ENCODE assay signal across 8 cellular contexts in the genomic region with DNA sequence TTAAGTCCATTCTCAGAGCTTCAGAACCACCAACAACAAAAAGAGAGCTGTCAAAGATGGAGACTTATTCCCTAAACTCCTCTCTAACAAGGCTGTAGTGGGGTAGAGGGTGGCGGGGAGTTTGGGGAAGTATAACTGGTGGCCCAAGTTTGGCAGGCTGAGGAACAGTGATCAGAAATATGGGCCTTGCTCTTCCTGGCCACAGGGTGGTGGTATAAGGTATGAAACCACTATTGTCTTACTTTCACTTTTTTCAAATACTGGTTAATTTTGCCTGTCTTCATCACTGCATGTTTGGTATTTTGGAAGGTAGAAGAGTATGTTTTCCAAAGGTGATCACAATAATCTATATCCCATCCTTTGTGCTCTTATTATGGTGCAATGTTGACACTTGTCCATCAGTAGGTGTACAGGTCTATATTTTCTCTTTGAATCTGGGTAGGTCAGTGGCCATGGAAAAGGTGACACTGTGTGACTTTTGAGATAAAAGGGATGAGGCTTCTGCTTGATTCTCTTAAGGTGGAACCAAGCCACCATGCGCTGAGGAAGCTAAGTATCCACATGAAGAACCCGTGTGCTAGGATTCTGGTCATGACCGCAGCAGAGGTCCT. TPM values are rescaled to one million over a fixed set of nuclear protein-coding genes. Genes with fewer than 3 reads are reported as not detected.
DNase-seq lines count a peak whose midpoint lies in the region; ATAC-seq and TF ChIP-seq lines count a peak whose summit lies in the region.

No MANE protein-coding gene starts in this region.

- H3K27me3 ChIP-seq in CD4-positive, alpha-beta memory T cell (ENCODE audit: insufficient read depth, low read length): no peaks in the 10 kb centered on the region
- H3K27me3 ChIP-seq in PC-3 (ENCODE audit: low read length) (no peaks in the 10 kb centered on the region), thyroid gland (no peaks in the 10 kb centered on the region)

- peak in 4 of 5 donors; percentile 8 to 26 (median 14) for DNase-seq in CD4-positive, alpha-beta memory T cell
- DNase-seq in PC-3: peak; percentile 19
- DNase-seq in fibroblast of the aortic adventitia (ENCODE audit: low read depth): peak; percentile 35
- DNase-seq in NCI-H1694 treated with DMSO at 0.1 percent for 48 hours (lab: John Stamatoyannopoulos, UW): no peak
- DNase-seq in C1 segment of cervical spinal cord (lab: John Stamatoyannopoulos, UW): no peak
- no peak for DNase-seq in thyroid gland

- no peak overlapping the region for H2AFZ ChIP-seq in PC-3 (ENCODE audit: low read length)

- POLR2A ChIA-PET in CD4-positive, alpha-beta memory T cell (lab: Charles Lee; ENCODE audit: partially characterized antibody): no interaction called here
- POLR2A ChIA-PET in PC-3 (lab: Charles Lee; ENCODE audit: unreplicated experiment): no interaction called here

- H3K9me3 Mint-ChIP-seq in CD4-positive, alpha-beta memory T cell: peaks cover 0 to 2% (median 0%) of the 10 kb centered on the region in 8 donors

- peaks cover 4 to 7% of the 10 kb centered on the region in 2 donors for H3K27me3 Mint-ChIP-seq in CD4-positive, alpha-beta memory T cell

- H3K4me2 ChIP-seq in PC-3 (ENCODE audit: low read length): no peak overlapping the region

- H4K20me1 ChIP-seq in PC-3 (ENCODE audit: low read length): no peaks in the 10 kb centered on the region

- H3K4me3 Mint-ChIP-seq in CD4-positive, alpha-beta memory T cell: no peak overlapping the region

- no peaks in the 10 kb centered on the region for H3F3A ChIP-seq in PC-3 (ENCODE audit: low read length, unreplicated experiment)

- CTCF ChIA-PET in CD4-positive, alpha-beta memory T cell (lab: Charles Lee; ENCODE audit: partially characterized antibody): interaction anchor here (0.7 to 1.8 kb wide), 5 partner anchors 17 to 348 kb away, joined by 3 to 6 read pairs (median 3); no protein-coding TSS in a partner anchor
- CTCF ChIA-PET in PC-3 (lab: Charles Lee): no interaction called here

- no peaks in the 10 kb centered on the region for H3K36me3 Mint-ChIP-seq in CD4-positive, alpha-beta memory T cell

- TF ChIP-seq POLR2A in thyroid gland (IDR thresholded peaks at IDR 0.05): no peak

- TF ChIP-seq CTCF in PC-3 (conservative IDR thresholded peaks at IDR 0.05; ENCODE audit: low read depth, low read length) (peak; percentile 60), fibroblast of the aortic adventitia (IDR thresholded peaks at IDR 0.05; ENCODE audit: insufficient read depth, low read length) (peak; percentile 67), thyroid gland (IDR thresholded peaks at IDR 0.05) (peak in 3 of 6 experiments; percentile 38 to 44 (median 40))

- no peak overlapping the region for H3K4me3 ChIP-seq in CD4-positive, alpha-beta memory T cell (ENCODE audit: low read length in 2 of 2)
- no peak overlapping the region for H3K4me3 ChIP-seq in PC-3 (ENCODE audit: low read length)
- no peak overlapping the region for H3K4me3 ChIP-seq in fibroblast of the aortic adventitia (ENCODE audit: low read depth, low read length)
- H3K4me3 ChIP-seq in thyroid gland (replicated peaks in 1 of 3): no peak overlapping the region

- WGBS in thyroid gland, 2 donors: 87 to 92% methylated on average over 4 of the region's 4 CpGs

- no peaks in the 10 kb centered on the region for H3K9me3 ChIP-seq in CD4-positive, alpha-beta memory T cell (ENCODE audit: control insufficient read depth in 1 of 2, low read length in 2 of 2)
- H3K9me3 ChIP-seq in PC-3 (ENCODE audit: low read length): no peaks in the 10 kb centered on the region
- no peaks in the 10 kb centered on the region for H3K9me3 ChIP-seq in thyroid gland

- H3K4me1 Mint-ChIP-seq in CD4-positive, alpha-beta memory T cell: peaks cover 0 to 5% (median 3%) of the 10 kb centered on the region in 4 donors

- ATAC-seq in GM18870 (IDR thresholded peaks at IDR 0.05; ENCODE audit: unreplicated experiment) (peak; percentile 93), HG02970 (IDR thresholded peaks at IDR 0.05; ENCODE audit: low FRiP score, unreplicated experiment) (peak; percentile 83), PC-3 (peak; percentile 71)

- no peaks in the 10 kb centered on the region for H3K36me3 ChIP-seq in CD4-positive, alpha-beta memory T cell (ENCODE audit: insufficient read depth, low read length)
- H3K36me3 ChIP-seq in PC-3 (ENCODE audit: low read depth, low read length): no peaks in the 10 kb centered on the region
- no peaks in the 10 kb centered on the region for H3K36me3 ChIP-seq in thyroid gland

- no peak overlapping the region for H3K27ac Mint-ChIP-seq in CD4-positive, alpha-beta memory T cell

- H3K9ac ChIP-seq in PC-3 (ENCODE audit: low read length): no peak overlapping the region

- no peaks in the 10 kb centered on the region for H3K4me1 ChIP-seq in CD4-positive, alpha-beta memory T cell (ENCODE audit: insufficient read depth, low read length)
- H3K4me1 ChIP-seq in PC-3 (ENCODE audit: insufficient read depth, low read length) (no peaks in the 10 kb centered on the region), thyroid gland (no peaks in the 10 kb centered on the region)

- BruUV-seq in PC-3 (replicated peaks; lab: Mats Ljungman, UMichigan): no TSS peak

- no peak overlapping the region for H3K27ac ChIP-seq in CD4-positive, alpha-beta memory T cell (ENCODE audit: low read depth, low read length)
- H3K27ac ChIP-seq in PC-3 (ENCODE audit: low read length) (no peak overlapping the region), thyroid gland (no peak overlapping the region)

- no peaks in the 10 kb centered on the region for H3K79me2 ChIP-seq in PC-3 (ENCODE audit: low read length)

- no peaks in the 10 kb centered on the region for H3K9me2 ChIP-seq in PC-3 (replicated peaks; ENCODE audit: low read length)

- intact Hi-C loops in CD4-positive, alpha-beta memory T cell (cut with micrococcal nuclease): loop anchor here (1.0 kb wide), 2 partner anchors 31 to 347 kb away; no protein-coding TSS in a partner anchor
- intact Hi-C loops in PC-3 (cut with micrococcal nuclease): no loop called here
- intact Hi-C loops in thyroid gland (cut with DNase I): no loop called here

RNA-seq across cellular contexts. Expression of a gene that starts 23.2 kb away (rescaled TPM):
- total RNA-seq in CD4-positive, alpha-beta memory T cell: under 1 TPM in 1 of 2 experiments, not detected in 1; 0.14 TPM
- not detected for polyA plus RNA-seq in CD4-positive, alpha-beta memory T cell
- total RNA-seq in PC-3 (2014; rRNA removed) (not detected in 2 replicates), fibroblast of the aortic adventitia (ENCODE audit: low replicate concordance) (0.18 TPM in 1 of 2 replicates, not detected in the other), thyroid gland (1 to 10 TPM in 3 of 4 donors, under 1 TPM in 1; 0.67 to 2.3 (median 1.3) TPM)

RNA-seq across cellular contexts. Expression of a gene that starts 27.7 kb away (rescaled TPM):
- 10 to 100 TPM; 12.7 to 13.2 TPM for total RNA-seq in CD4-positive, alpha-beta memory T cell
- under 1 TPM; 0.18 to 0.71 TPM for polyA plus RNA-seq in CD4-positive, alpha-beta memory T cell
- total RNA-seq in PC-3 (2014; rRNA removed): 5.5 and 5.6 TPM in 2 replicates
- 4.7 and 8.8 TPM in 2 replicates for total RNA-seq in fibroblast of the aortic adventitia (ENCODE audit: low replicate concordance)
- 10 to 100 TPM in 1 of 4 donors, 1 to 10 TPM in 3; 2.2 to 12.1 (median 6.4) TPM for total RNA-seq in thyroid gland

Comparison
In these comparisons a context has a peak if more than half of its experiments do, and no peak if none do; other contexts are left out.
1. DNase-seq: peak in CD4-positive, alpha-beta memory T cell (4 of 5), PC-3 (single experiment) and fibroblast of the aortic adventitia (single experiment); none in NCI-H1694 treated with DMSO at 0.1 percent for 48 hours (single experiment), C1 segment of cervical spinal cord (0 of 14) and thyroid gland (0 of 2).
2. Peak in every context shown above with its lines, with median percentiles within 50 percentile points of each other: ATAC-seq.